17 cellular contexts compared by ENCODE assay signal in the genomic region with DNA sequence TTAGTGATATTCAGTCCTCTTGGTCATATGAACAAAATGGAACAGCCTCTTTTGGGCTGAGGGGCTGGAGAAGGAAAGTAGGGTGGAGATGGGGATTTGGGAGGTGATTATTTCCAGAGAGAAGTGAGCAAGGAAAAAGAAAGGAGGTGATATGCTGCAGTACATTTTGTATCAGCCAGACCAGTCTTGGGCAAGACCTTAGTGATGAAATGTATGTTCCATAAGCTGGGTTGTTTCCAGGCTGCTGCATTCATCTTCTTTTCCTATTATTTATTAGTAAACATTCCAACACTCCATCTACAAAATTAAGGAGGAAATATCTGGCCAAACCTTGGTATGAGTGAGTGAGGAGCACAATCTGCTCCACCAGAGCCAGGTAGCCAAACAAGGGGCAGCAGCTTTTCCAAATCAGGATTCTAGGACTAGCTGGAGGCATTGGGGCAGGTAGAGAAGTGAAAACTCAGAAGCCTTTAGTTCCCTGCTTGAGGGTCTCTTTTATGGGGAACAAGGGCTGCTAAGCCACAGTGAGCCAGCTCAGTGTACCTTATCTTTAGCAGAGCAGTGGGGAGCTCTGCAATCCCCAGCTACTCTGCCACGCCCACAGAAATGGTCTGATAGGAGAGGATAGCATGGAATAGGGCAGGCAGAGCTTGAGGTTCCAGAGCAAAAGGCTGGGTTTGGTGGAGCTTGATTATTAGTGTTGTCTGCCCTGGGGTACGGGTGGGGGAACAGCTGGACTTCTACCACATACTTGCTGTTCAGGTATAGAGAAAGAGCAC. TPM values are rescaled to one million over a fixed set of nuclear protein-coding genes. Genes with fewer than 3 reads are reported as not detected.
DNase-seq lines count a peak whose midpoint lies in the region; ATAC-seq and TF ChIP-seq lines count a peak whose summit lies in the region.
"Had no signal": no experiment of that assay in that cellular context is flagged by ENCODE, and none has a peak within 500 bp of the region (broad histone marks: within the 10 kb centered on the region; RNA-seq: fewer than 3 reads in every experiment).

No MANE protein-coding gene starts in this region.

- H4K20me1 ChIP-seq in neural progenitor cell (ENCODE audit: low read depth), result no peaks in the 10 kb centered on the region

- H3K27me3 ChIP-seq in adipocyte (replicated peaks; ENCODE audit: control insufficient read depth, insufficient read depth, low read length) (no peaks in the 10 kb centered on the region), neural progenitor cell (no peaks in the 10 kb centered on the region), ascending aorta (no peaks in the 10 kb centered on the region)

- H3K36me3 ChIP-seq in adipocyte (ENCODE audit: control insufficient read depth, insufficient read depth, low read length, severe bottlenecking) (peaks cover 4% of the 10 kb centered on the region), neural progenitor cell (no peaks in the 10 kb centered on the region), ascending aorta (no peaks in the 10 kb centered on the region)

- H3K9me3 Mint-ChIP-seq in neural progenitor cell, result no peaks in the 10 kb centered on the region
- H3K9me3 Mint-ChIP-seq in activated naive CD8-positive, alpha-beta T cell treated with anti-CD3 and anti-CD28 coated beads, Interleukin-2, amount 50 U/mL, for 24 hours, result no peaks in the 10 kb centered on the region
- H3K9me3 Mint-ChIP-seq: CD8-positive, alpha-beta memory T cell had no signal

- no peaks in the 10 kb centered on the region for H3K9me3 ChIP-seq in adipocyte (ENCODE audit: control insufficient read depth, low read length)
- no peaks in the 10 kb centered on the region for H3K9me3 ChIP-seq in neural progenitor cell (ENCODE audit: low read depth)
- H3K9me3 ChIP-seq in ascending aorta, result no peaks in the 10 kb centered on the region

- no peak overlapping the region for H3K4me2 ChIP-seq in neural progenitor cell

- no peak overlapping the region for H3K4me3 Mint-ChIP-seq in neural progenitor cell
- no peak overlapping the region for H3K4me3 Mint-ChIP-seq in activated naive CD8-positive, alpha-beta T cell treated with anti-CD3 and anti-CD28 coated beads, Interleukin-2, amount 50 U/mL, for 24 hours
- H3K4me3 Mint-ChIP-seq: B cell; CD8-positive, alpha-beta memory T cell had no signal

- intact Hi-C loops in ascending aorta (cut with DNase I), result loop anchor here (5.0 kb wide), 1 partner anchor 239 kb away; a partner anchor contains a TSS

- no peak overlapping the region for H2AFZ ChIP-seq in neural progenitor cell (replicated peaks)

- H3K79me2 ChIP-seq in neural progenitor cell (ENCODE audit: low read depth), result no peaks in the 10 kb centered on the region

- no peak for ATAC-seq in activated naive CD8-positive, alpha-beta T cell treated with anti-CD3 and anti-CD28 coated beads, Interleukin-2, amount 50 U/mL, for 24 hours

- H3K27ac Mint-ChIP-seq in neural progenitor cell, result no peak overlapping the region
- no peak overlapping the region for H3K27ac Mint-ChIP-seq in activated naive CD8-positive, alpha-beta T cell treated with anti-CD3 and anti-CD28 coated beads, Interleukin-2, amount 50 U/mL, for 24 hours
- H3K27ac Mint-ChIP-seq: B cell had no signal

- H3K4me1 ChIP-seq in adipocyte (ENCODE audit: control insufficient read depth, insufficient read depth, low read length) (peaks cover 27% of the 10 kb centered on the region), neural progenitor cell (no peaks in the 10 kb centered on the region), ascending aorta (no peaks in the 10 kb centered on the region)

- H3K27ac ChIP-seq in neural progenitor cell, result no peak overlapping the region
- no peak overlapping the region for H3K27ac ChIP-seq in ascending aorta
- H3K27ac ChIP-seq: HL-60 had no signal

- DNase-seq in NCI-H226, result peak; percentile 17
- DNase-seq in adipocyte (ENCODE audit: low read depth), result peak; percentile 70
- DNase-seq in fibroblast of pulmonary artery (ENCODE audit: low read depth), result peak; percentile 50
- peak; percentile 7 for DNase-seq in neural progenitor cell (ENCODE audit: low spot score)
- no peak for DNase-seq in activated naive CD8-positive, alpha-beta T cell treated with anti-CD3 and anti-CD28 coated beads, Interleukin-2, amount 50 U/mL, for 24 hours
- DNase-seq in ascending aorta (ENCODE audit: low spot score in 2 of 2), result no peak
- DNase-seq in SHP77 treated with DMSO at 0.1 percent for 48 hours (lab: John Stamatoyannopoulos, UW), result no peak
- DNase-seq: CD8-positive, alpha-beta memory T cell; GF-D8; KG1; NCI-H1092; NCI-H187; NCI-H2171; NCI-H510A treated with DMSO at 0.1 percent for 48 hours had no signal

- H3K9ac ChIP-seq in adipocyte (ENCODE audit: low read length) (no peak overlapping the region), neural progenitor cell (no peak overlapping the region)

- H3K4me1 Mint-ChIP-seq in neural progenitor cell, result no peaks in the 10 kb centered on the region
- no peaks in the 10 kb centered on the region for H3K4me1 Mint-ChIP-seq in activated naive CD8-positive, alpha-beta T cell treated with anti-CD3 and anti-CD28 coated beads, Interleukin-2, amount 50 U/mL, for 24 hours
- H3K4me1 Mint-ChIP-seq: B cell; CD8-positive, alpha-beta memory T cell had no signal

- H3K36me3 Mint-ChIP-seq in neural progenitor cell, result peaks cover 2% of the 10 kb centered on the region
- H3K36me3 Mint-ChIP-seq in activated naive CD8-positive, alpha-beta T cell treated with anti-CD3 and anti-CD28 coated beads, Interleukin-2, amount 50 U/mL, for 24 hours (ENCODE audit: low read depth), result peaks cover 6% of the 10 kb centered on the region

- TF ChIP-seq CTCF in fibroblast of pulmonary artery (IDR thresholded peaks at IDR 0.05; ENCODE audit: low read length, missing control alignments) (no peak), neural progenitor cell (IDR thresholded peaks at IDR 0.05) (no peak), ascending aorta (IDR thresholded peaks at IDR 0.05) (no peak)

- no peak overlapping the region for H3K4me3 ChIP-seq in adipocyte (ENCODE audit: low read length)
- H3K4me3 ChIP-seq in fibroblast of pulmonary artery (replicated peaks; ENCODE audit: low read depth, low read length), result no peak overlapping the region
- no peak overlapping the region for H3K4me3 ChIP-seq in neural progenitor cell
- no peak overlapping the region for H3K4me3 ChIP-seq in ascending aorta

- peaks cover 2% of the 10 kb centered on the region for H3K27me3 Mint-ChIP-seq in neural progenitor cell (ENCODE audit: insufficient read depth, low read depth)
- H3K27me3 Mint-ChIP-seq in activated naive CD8-positive, alpha-beta T cell treated with anti-CD3 and anti-CD28 coated beads, Interleukin-2, amount 50 U/mL, for 24 hours, result no peaks in the 10 kb centered on the region
- H3K27me3 Mint-ChIP-seq: B cell; CD8-positive, alpha-beta memory T cell had no signal

- H3F3A ChIP-seq in neural progenitor cell (ENCODE audit: low read depth), result peaks cover 6% of the 10 kb centered on the region

RNA-seq across cellular contexts. Expression of a gene that starts 19.5 kb away (rescaled TPM):
- total RNA-seq in neural progenitor cell (ENCODE audit: low replicate concordance), result 39.0 and 40.6 TPM in 2 replicates
- 2.0 TPM for total RNA-seq in ascending aorta

RNA-seq across cellular contexts. Expression of a gene that starts 19.7 kb away (rescaled TPM):
- total RNA-seq in neural progenitor cell (ENCODE audit: low replicate concordance) (53.3 and 61.2 TPM in 2 replicates), ascending aorta (8.5 TPM)

RNA-seq across cellular contexts. Expression of a gene that starts 33.5 kb away (rescaled TPM):
- total RNA-seq in neural progenitor cell (ENCODE audit: low replicate concordance) (33.9 and 52.8 TPM in 2 replicates), ascending aorta (30.5 TPM)

RNA-seq across cellular contexts. Expression of a gene that starts 56.9 kb away (rescaled TPM):
- total RNA-seq in neural progenitor cell (ENCODE audit: low replicate concordance) (0.96 and 1.3 TPM in 2 replicates), ascending aorta (not detected)
- total RNA-seq: M059J had no signal

Comparison
In these comparisons a context has a peak if more than half of its experiments do, and no peak if none do; other contexts are left out.
1. DNase-seq: peak in NCI-H226 (single experiment), adipocyte (single experiment), fibroblast of pulmonary artery (single experiment) and neural progenitor cell (single experiment); none in activated naive CD8-positive, alpha-beta T cell treated with anti-CD3 and anti-CD28 coated beads, Interleukin-2, amount 50 U/mL, for 24 hours (single experiment), ascending aorta (0 of 2) and SHP77 treated with DMSO at 0.1 percent for 48 hours (single experiment).
2. RNA of a gene that starts 19.5 kb away (total RNA-seq): 39.0 to 40.6 TPM in neural progenitor cell; 2.0 TPM in ascending aorta (single experiment); every median in the first group is over 10 times any median in the second.